Comparison of ENCODE assay signal across 2 cellular contexts in the genomic region with DNA sequence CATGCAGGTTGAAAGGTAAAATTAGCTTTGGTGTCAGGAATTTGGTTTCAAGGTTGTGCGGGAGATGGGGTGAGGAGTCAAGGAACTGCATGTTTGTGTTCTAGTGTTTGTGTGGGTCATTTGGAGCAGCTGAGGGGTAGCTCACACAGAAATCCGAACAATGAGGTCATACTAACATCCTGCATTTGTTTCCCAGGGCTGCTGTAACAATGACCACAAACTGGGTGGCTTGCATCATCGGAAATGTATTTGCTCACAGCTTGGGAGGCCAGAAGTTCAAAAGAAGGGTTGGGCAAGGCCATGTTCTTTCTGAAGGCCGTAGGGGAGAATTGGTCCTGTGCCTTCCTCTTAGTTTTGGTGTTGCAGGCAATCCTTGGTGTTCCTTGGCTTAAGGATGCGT.
TF ChIP-seq lines count a peak whose summit lies in the region.

No MANE protein-coding gene starts in this region.

TF ChIP-seq in HEK293, 187 proteins besides CTCF, POLR2A, EP300 and RAD21:
- TF ChIP-seq SETDB1 (IDR thresholded peaks at IDR 0.05; ENCODE audit: insufficient read length, low read length) (no peak), ZNF621 (tag by site-specific recombination; IDR thresholded peaks at IDR 0.05) (no peak), KLF10 (tag by site-specific recombination; IDR thresholded peaks at IDR 0.05) (no peak), ZBTB21 (tag by site-specific recombination; IDR thresholded peaks at IDR 0.05) (peak; percentile 77), ZNF366 (tag by site-specific recombination; conservative IDR thresholded peaks at IDR 0.05) (no peak), ZNF423 (tag by site-specific recombination; IDR thresholded peaks at IDR 0.05) (no peak), ZNF394 (tag by site-specific recombination; IDR thresholded peaks at IDR 0.05; ENCODE audit: borderline replicate concordance) (peak; percentile 22; the same call in 1 of the 2 replicates), ZNF785 (tag by site-specific recombination; IDR thresholded peaks at IDR 0.05) (no peak), YY2 (tag by site-specific recombination; IDR thresholded peaks at IDR 0.05) (no peak), SCRT2 (tag by site-specific recombination; IDR thresholded peaks at IDR 0.05) (no peak), ZNF558 (tag by site-specific recombination; IDR thresholded peaks at IDR 0.05) (no peak), ZNF585B (tag by site-specific recombination; IDR thresholded peaks at IDR 0.05) (no peak)
- TF ChIP-seq, protein P1, sequence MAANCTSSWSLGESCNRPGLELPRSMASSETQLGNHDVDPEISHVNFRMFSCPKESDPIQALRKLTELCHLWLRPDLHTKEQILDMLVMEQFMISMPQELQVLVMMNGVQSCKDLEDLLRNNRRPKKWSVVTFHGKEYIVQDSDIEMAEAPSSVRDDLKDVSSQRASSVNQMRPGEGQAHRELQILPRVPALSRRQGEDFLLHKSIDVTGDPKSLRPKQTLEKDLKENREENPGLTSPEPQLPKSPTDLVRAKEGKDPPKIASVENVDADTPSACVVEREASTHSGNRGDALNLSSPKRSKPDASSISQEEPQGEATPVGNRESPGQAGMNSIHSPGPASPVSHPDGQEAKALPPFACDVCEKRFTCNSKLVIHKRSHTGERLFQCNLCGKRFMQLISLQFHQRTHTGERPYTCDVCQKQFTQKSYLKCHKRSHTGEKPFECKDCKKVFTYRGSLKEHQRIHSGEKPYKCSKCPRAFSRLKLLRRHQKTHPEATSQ (tag by site-specific recombination; IDR thresholded peaks at IDR 0.05): no peak
- TF ChIP-seq, protein P2, sequence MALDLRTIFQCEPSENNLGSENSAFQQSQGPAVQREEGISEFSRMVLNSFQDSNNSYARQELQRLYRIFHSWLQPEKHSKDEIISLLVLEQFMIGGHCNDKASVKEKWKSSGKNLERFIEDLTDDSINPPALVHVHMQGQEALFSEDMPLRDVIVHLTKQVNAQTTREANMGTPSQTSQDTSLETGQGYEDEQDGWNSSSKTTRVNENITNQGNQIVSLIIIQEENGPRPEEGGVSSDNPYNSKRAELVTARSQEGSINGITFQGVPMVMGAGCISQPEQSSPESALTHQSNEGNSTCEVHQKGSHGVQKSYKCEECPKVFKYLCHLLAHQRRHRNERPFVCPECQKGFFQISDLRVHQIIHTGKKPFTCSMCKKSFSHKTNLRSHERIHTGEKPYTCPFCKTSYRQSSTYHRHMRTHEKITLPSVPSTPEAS (tag by site-specific recombination; IDR thresholded peaks at IDR 0.05): no peak
- TF ChIP-seq, protein P3, sequence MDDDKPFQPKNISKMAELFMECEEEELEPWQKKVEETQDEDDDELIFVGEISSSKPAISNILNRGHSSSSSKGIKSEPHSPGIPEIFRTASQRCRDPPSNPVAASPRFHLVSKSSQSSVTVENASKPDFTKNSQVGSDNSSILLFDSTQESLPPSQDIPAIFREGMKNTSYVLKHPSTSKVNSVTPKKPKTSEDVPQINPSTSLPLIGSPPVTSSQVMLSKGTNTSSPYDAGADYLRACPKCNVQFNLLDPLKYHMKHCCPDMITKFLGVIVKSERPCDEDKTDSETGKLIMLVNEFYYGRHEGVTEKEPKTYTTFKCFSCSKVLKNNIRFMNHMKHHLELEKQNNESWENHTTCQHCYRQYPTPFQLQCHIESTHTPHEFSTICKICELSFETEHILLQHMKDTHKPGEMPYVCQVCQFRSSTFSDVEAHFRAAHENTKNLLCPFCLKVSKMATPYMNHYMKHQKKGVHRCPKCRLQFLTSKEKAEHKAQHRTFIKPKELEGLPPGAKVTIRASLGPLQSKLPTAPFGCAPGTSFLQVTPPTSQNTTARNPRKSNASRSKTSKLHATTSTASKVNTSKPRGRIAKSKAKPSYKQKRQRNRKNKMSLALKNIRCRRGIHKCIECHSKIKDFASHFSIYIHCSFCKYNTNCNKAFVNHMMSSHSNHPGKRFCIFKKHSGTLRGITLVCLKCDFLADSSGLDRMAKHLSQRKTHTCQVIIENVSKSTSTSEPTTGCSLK (tag by site-specific recombination; IDR thresholded peaks at IDR 0.05): no peak

TF ChIP-seq in endothelial cell of umbilical vein, 7 proteins besides CTCF, POLR2A, EP300 and RAD21:
- TF ChIP-seq JUN (IDR thresholded peaks at IDR 0.05; ENCODE audit: borderline replicate concordance, insufficient read depth, insufficient read length, low read depth): peak; percentile 69
- TF ChIP-seq, protein P4, sequence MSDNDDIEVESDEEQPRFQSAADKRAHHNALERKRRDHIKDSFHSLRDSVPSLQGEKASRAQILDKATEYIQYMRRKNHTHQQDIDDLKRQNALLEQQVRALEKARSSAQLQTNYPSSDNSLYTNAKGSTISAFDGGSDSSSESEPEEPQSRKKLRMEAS (IDR thresholded peaks at IDR 0.05; ENCODE audit: insufficient read depth, insufficient read length): no peak
- TF ChIP-seq POLR2AphosphoS5 (IDR thresholded peaks at IDR 0.05; ENCODE audit: insufficient read depth, low read depth, low read length): no peak
- TF ChIP-seq FOS (IDR thresholded peaks at IDR 0.05; ENCODE audit: borderline replicate concordance, insufficient read depth, low read length): no peak
- TF ChIP-seq EZH2 (IDR thresholded peaks at IDR 0.05; ENCODE audit: borderline replicate concordance, low read depth, low read length, severe bottlenecking): no peak
